ENCODE assay signal across 9 cellular contexts in genomic region chr3:40458473-40458872, GRCh38. TPM values are rescaled to one million over a fixed set of nuclear protein-coding genes. Genes with fewer than 3 reads are reported as not detected.
DNase-seq lines count a peak whose midpoint lies in the region; ATAC-seq and TF ChIP-seq lines count a peak whose summit lies in the region.
"Had no signal": no experiment of that assay in that cellular context is flagged by ENCODE, and none has a peak within 500 bp of the region (broad histone marks: within the 10 kb centered on the region; RNA-seq: fewer than 3 reads in every experiment).

No MANE protein-coding gene starts in this region.

- no peaks in the 10 kb centered on the region for H3K9me3 ChIP-seq in CD4-positive, CD25-positive, alpha-beta regulatory T cell (ENCODE audit: control insufficient read depth in 2 of 2, low read length in 2 of 2)
- H3K9me3 ChIP-seq in MG63: no peaks in the 10 kb centered on the region

- H3K27ac ChIP-seq in CD4-positive, CD25-positive, alpha-beta regulatory T cell (ENCODE audit: insufficient read depth, low read length, poor library complexity, severe bottlenecking): peak overlapping the region; percentile 95

- peaks cover 13 to 56% (median 28%) of the 10 kb centered on the region in 4 donors for H3K4me1 Mint-ChIP-seq in CD4-positive, CD25-positive, alpha-beta regulatory T cell
- H3K4me1 Mint-ChIP-seq in dendritic cell treated with granulocyte-macrophage colony-stimulating factor and Interleukin-4, amounts not matched to agents 40 ng/mL and 50 ng/mL, for 4 days (ENCODE audit: low read depth): peaks cover 21% of the 10 kb centered on the region
- H3K4me1 Mint-ChIP-seq in nephron progenitor cell: peaks cover 39% of the 10 kb centered on the region

- DNase-seq in CD4-positive, CD25-positive, alpha-beta regulatory T cell: no peak
- DNase-seq in MG63 (no peak), nephron progenitor cell (no peak), DMS153 treated with DMSO at 0.1 percent for 48 hours (lab: John Stamatoyannopoulos, UW; ENCODE audit: unreplicated experiment) (no peak)
- DNase-seq: SHP77 had no signal

- H3K9me3 Mint-ChIP-seq in CD4-positive, CD25-positive, alpha-beta regulatory T cell: peaks cover 0 to 2% (median 0%) of the 10 kb centered on the region in 7 donors
- no peaks in the 10 kb centered on the region for H3K9me3 Mint-ChIP-seq in dendritic cell treated with granulocyte-macrophage colony-stimulating factor and Interleukin-4, amounts not matched to agents 40 ng/mL and 50 ng/mL, for 4 days
- no peaks in the 10 kb centered on the region for H3K9me3 Mint-ChIP-seq in nephron progenitor cell

- ATAC-seq in CD4-positive, CD25-positive, alpha-beta regulatory T cell (ENCODE audit: low read depth in 2 of 2): no peak
- ATAC-seq in HG02981 (IDR thresholded peaks at IDR 0.05; ENCODE audit: unreplicated experiment) (no peak), GM21447 (IDR thresholded peaks at IDR 0.05; ENCODE audit: unreplicated experiment) (no peak), GM21825 (IDR thresholded peaks at IDR 0.05; ENCODE audit: unreplicated experiment) (no peak)

- H3K27ac Mint-ChIP-seq in CD4-positive, CD25-positive, alpha-beta regulatory T cell: peak overlapping the region in 2 of 3 donors; percentile 93 to 98
- H3K27ac Mint-ChIP-seq in dendritic cell treated with granulocyte-macrophage colony-stimulating factor and Interleukin-4, amounts not matched to agents 40 ng/mL and 50 ng/mL, for 4 days: peak overlapping the region; percentile 88
- no peak overlapping the region for H3K27ac Mint-ChIP-seq in nephron progenitor cell

- H3K36me3 Mint-ChIP-seq in CD4-positive, CD25-positive, alpha-beta regulatory T cell: peaks cover 29% of the 10 kb centered on the region
- peaks cover 70% of the 10 kb centered on the region for H3K36me3 Mint-ChIP-seq in dendritic cell treated with granulocyte-macrophage colony-stimulating factor and Interleukin-4, amounts not matched to agents 40 ng/mL and 50 ng/mL, for 4 days (ENCODE audit: low read depth)
- H3K36me3 Mint-ChIP-seq in nephron progenitor cell (ENCODE audit: low read depth): peaks cover 49% of the 10 kb centered on the region

- H3K27me3 Mint-ChIP-seq in CD4-positive, CD25-positive, alpha-beta regulatory T cell: peaks cover 6% of the 10 kb centered on the region
- peaks cover 2% of the 10 kb centered on the region for H3K27me3 Mint-ChIP-seq in dendritic cell treated with granulocyte-macrophage colony-stimulating factor and Interleukin-4, amounts not matched to agents 40 ng/mL and 50 ng/mL, for 4 days
- peaks cover 10% of the 10 kb centered on the region for H3K27me3 Mint-ChIP-seq in nephron progenitor cell (ENCODE audit: low read depth, poor library complexity)

- no peaks in the 10 kb centered on the region for H3K27me3 ChIP-seq in CD4-positive, CD25-positive, alpha-beta regulatory T cell (ENCODE audit: control insufficient read depth, insufficient read depth, low read length)
- H3K27me3 ChIP-seq in MG63: no peaks in the 10 kb centered on the region

- H3K4me3 Mint-ChIP-seq in CD4-positive, CD25-positive, alpha-beta regulatory T cell: peak overlapping the region; percentile 88 to 96 (median 92)
- H3K4me3 Mint-ChIP-seq in dendritic cell treated with granulocyte-macrophage colony-stimulating factor and Interleukin-4, amounts not matched to agents 40 ng/mL and 50 ng/mL, for 4 days: peak overlapping the region; percentile 81
- peak overlapping the region; percentile 94 for H3K4me3 Mint-ChIP-seq in nephron progenitor cell

- TF ChIP-seq CTCF in nephron progenitor cell (IDR thresholded peaks at IDR 0.05): no peak

- H3K4me3 ChIP-seq in CD4-positive, CD25-positive, alpha-beta regulatory T cell (ENCODE audit: low read depth, low read length): peak overlapping the region; percentile 91
- peak overlapping the region; percentile 64 for H3K4me3 ChIP-seq in MG63

- intact Hi-C loops in dendritic cell treated with granulocyte-macrophage colony-stimulating factor and Interleukin-4, amounts not matched to agents 40 ng/mL and 50 ng/mL, for 4 days (cut with micrococcal nuclease): no loop called here

- H3K4me1 ChIP-seq in CD4-positive, CD25-positive, alpha-beta regulatory T cell (ENCODE audit: control insufficient read depth, insufficient read depth, low read length, poor library complexity, severe bottlenecking): peaks cover 22% of the 10 kb centered on the region

- peaks cover 46% of the 10 kb centered on the region for H3K36me3 ChIP-seq in CD4-positive, CD25-positive, alpha-beta regulatory T cell (ENCODE audit: control insufficient read depth, insufficient read depth, low read length)
- peaks cover 50% of the 10 kb centered on the region for H3K36me3 ChIP-seq in MG63

RNA-seq across cellular contexts. Expression of gene RPL14, which starts 1.3 kb away (rescaled TPM):
- 2,234 TPM for total RNA-seq in CD4-positive, CD25-positive, alpha-beta regulatory T cell
- polyA plus RNA-seq in CD4-positive, CD25-positive, alpha-beta regulatory T cell: 1,000 to 10,000 TPM in 3 of 4 donors, 100 to 1,000 TPM in 1; 926 to 1,854 (median 1,324) TPM
- total RNA-seq in MG63 (2014; rRNA removed; shearing (Covaris generic); ENCODE audit: low replicate concordance): 151 and 350 TPM in 2 replicates

RNA-seq across cellular contexts. Expression of gene ZNF619, which starts 18.4 kb away (rescaled TPM):
- total RNA-seq in CD4-positive, CD25-positive, alpha-beta regulatory T cell: 5.3 TPM
- polyA plus RNA-seq in CD4-positive, CD25-positive, alpha-beta regulatory T cell: 1 to 10 TPM; 2.1 to 4.0 (median 3.2) TPM
- total RNA-seq in MG63 (2014; rRNA removed; shearing (Covaris generic); ENCODE audit: low replicate concordance): 0.79 and 2.2 TPM in 2 replicates

RNA-seq across cellular contexts. Expression of gene ZNF620, which starts 47.4 kb away (rescaled TPM):
- 2.4 TPM for total RNA-seq in CD4-positive, CD25-positive, alpha-beta regulatory T cell
- 1 to 10 TPM; 2.6 to 4.5 (median 3.4) TPM for polyA plus RNA-seq in CD4-positive, CD25-positive, alpha-beta regulatory T cell
- 0.10 and 0.36 TPM in 2 replicates for total RNA-seq in MG63 (2014; rRNA removed; shearing (Covaris generic); ENCODE audit: low replicate concordance)
